21 cellular contexts compared by ENCODE assay signal in the genomic region with DNA sequence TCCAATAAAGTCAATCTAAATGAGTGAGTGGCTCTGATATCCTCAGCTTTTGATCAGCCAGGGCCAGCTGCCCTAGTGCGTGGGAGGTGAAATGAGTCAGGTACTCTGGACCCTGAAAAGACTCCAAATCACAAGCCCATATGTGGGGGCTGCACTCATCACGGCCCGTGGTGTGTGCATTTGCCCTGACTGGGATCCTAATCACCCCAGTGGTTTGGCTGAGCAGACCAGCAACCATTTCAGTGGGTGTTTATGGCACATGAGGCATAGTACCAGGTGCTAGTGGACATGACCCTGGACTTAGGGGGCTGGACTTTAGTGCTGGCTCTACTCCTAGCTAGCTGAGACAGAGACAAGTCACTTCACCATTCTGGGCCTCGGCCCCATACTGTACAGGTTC. TPM values are rescaled to one million over a fixed set of nuclear protein-coding genes. Genes with fewer than 3 reads are reported as not detected.
DNase-seq lines count a peak whose midpoint lies in the region; ATAC-seq and TF ChIP-seq lines count a peak whose summit lies in the region.
"Had no signal": no experiment of that assay in that cellular context is flagged by ENCODE, and none has a peak within 500 bp of the region (broad histone marks: within the 10 kb centered on the region; RNA-seq: fewer than 3 reads in every experiment).

No MANE protein-coding gene starts in this region.

- intact Hi-C loops in left lung (cut with DNase I), result no loop called here
- intact Hi-C loops in esophagus squamous epithelium (cut with DNase I), result no loop called here

- H3K36me3 ChIP-seq in CD4-positive, CD25-positive, alpha-beta regulatory T cell (ENCODE audit: control insufficient read depth, insufficient read depth, low read length), result no peaks in the 10 kb centered on the region
- H3K36me3 ChIP-seq in left lung, result no peaks in the 10 kb centered on the region
- H3K36me3 ChIP-seq in esophagus squamous epithelium, result no peaks in the 10 kb centered on the region
- H3K36me3 ChIP-seq: ovary, Peyer's patch, spleen had no signal

- H3K36me3 Mint-ChIP-seq in CD4-positive, CD25-positive, alpha-beta regulatory T cell, result peaks cover 5% of the 10 kb centered on the region
- H3K36me3 Mint-ChIP-seq: type B pancreatic cell had no signal

- peaks cover 13 to 75% (median 52%) of the 10 kb centered on the region in 4 donors for H3K4me1 Mint-ChIP-seq in CD4-positive, CD25-positive, alpha-beta regulatory T cell

- peaks cover 45% of the 10 kb centered on the region for H3K4me1 ChIP-seq in CD4-positive, CD25-positive, alpha-beta regulatory T cell (ENCODE audit: control insufficient read depth, insufficient read depth, low read length, poor library complexity, severe bottlenecking)
- H3K4me1 ChIP-seq in left lung, result peaks cover 0 to 6% of the 10 kb centered on the region in 2 donors
- no peaks in the 10 kb centered on the region for H3K4me1 ChIP-seq in esophagus squamous epithelium

- ATAC-seq in CD4-positive, CD25-positive, alpha-beta regulatory T cell (ENCODE audit: low read depth in 2 of 2), result no peak
- ATAC-seq in left lung (peak; percentile 33), HG03095 (IDR thresholded peaks at IDR 0.05; ENCODE audit: unreplicated experiment) (no peak), HG02759 (IDR thresholded peaks at IDR 0.05; ENCODE audit: unreplicated experiment) (no peak)

- no peak overlapping the region for H3K4me3 ChIP-seq in CD4-positive, CD25-positive, alpha-beta regulatory T cell (ENCODE audit: low read depth, low read length)
- H3K4me3 ChIP-seq in left lung (no peak overlapping the region), esophagus squamous epithelium (no peak overlapping the region)
- H3K4me3 ChIP-seq: ovary, Peyer's patch, spleen had no signal

- no peaks in the 10 kb centered on the region for H3K27me3 ChIP-seq in CD4-positive, CD25-positive, alpha-beta regulatory T cell (ENCODE audit: control insufficient read depth, insufficient read depth, low read length)
- H3K27me3 ChIP-seq in left lung (peaks cover 0 to 6% of the 10 kb centered on the region in 2 donors), esophagus squamous epithelium (peaks cover 0 to 12% (median 0%) of the 10 kb centered on the region in 4 donors)
- H3K27me3 ChIP-seq: ovary, Peyer's patch, spleen had no signal

- H3K27ac Mint-ChIP-seq in CD4-positive, CD25-positive, alpha-beta regulatory T cell, result peak overlapping the region in 2 of 3 donors; percentile 59 to 61
- H3K27ac Mint-ChIP-seq: activated B cell treated with CpG ODN at 0.5 μM for 24 hours, B cell, type B pancreatic cell had no signal

- H3K27ac ChIP-seq in CD4-positive, CD25-positive, alpha-beta regulatory T cell (ENCODE audit: insufficient read depth, low read length, poor library complexity, severe bottlenecking), result no peak overlapping the region
- no peak overlapping the region for H3K27ac ChIP-seq in left lung
- H3K27ac ChIP-seq in esophagus squamous epithelium, result no peak overlapping the region
- H3K27ac ChIP-seq: ovary had no signal

- TF ChIP-seq POLR2A in esophagus squamous epithelium (IDR thresholded peaks at IDR 0.05), result no peak

- WGBS in esophagus squamous epithelium, 2 donors, result 75 to 78% methylated on average over 4 of the region's 4 CpGs

- no peaks in the 10 kb centered on the region for H3K27me3 Mint-ChIP-seq in CD4-positive, CD25-positive, alpha-beta regulatory T cell
- H3K27me3 Mint-ChIP-seq: activated B cell treated with CpG ODN at 0.5 μM for 24 hours, B cell had no signal

- no peak for TF ChIP-seq CTCF in left lung (IDR thresholded peaks at IDR 0.05)
- TF ChIP-seq CTCF in esophagus squamous epithelium (IDR thresholded peaks at IDR 0.05), result no peak

- no peak for DNase-seq in CD4-positive, CD25-positive, alpha-beta regulatory T cell
- DNase-seq in Daoy (ENCODE audit: low read depth), result peak; percentile 10
- DNase-seq in activated T-cell treated with anti-CD3 and anti-CD28 coated beads, Interleukin-2, amount 50 U/mL, for 48 hours, result peak; percentile 51 to 55
- no peak for DNase-seq in left lung
- no peak for DNase-seq in KG1 (lab: John Stamatoyannopoulos, UW)
- no peak for DNase-seq in esophagus squamous epithelium (lab: John Stamatoyannopoulos, UW)
- DNase-seq: activated B cell treated with CpG ODN at 0.5 μM for 24 hours, DND-41, glutamatergic neuron, midbrain, NCI-H187, NCI-H526, ovary, Peyer's patch, spleen, SW 1271 had no signal

- no peaks in the 10 kb centered on the region for H3K9me3 ChIP-seq in CD4-positive, CD25-positive, alpha-beta regulatory T cell (ENCODE audit: control insufficient read depth in 2 of 2, low read length in 2 of 2)
- no peaks in the 10 kb centered on the region for H3K9me3 ChIP-seq in left lung
- H3K9me3 ChIP-seq in esophagus squamous epithelium, result no peaks in the 10 kb centered on the region
- H3K9me3 ChIP-seq: ovary, Peyer's patch, spleen had no signal

- H3K9me3 Mint-ChIP-seq in CD4-positive, CD25-positive, alpha-beta regulatory T cell, result peaks cover 0 to 1% (median 0%) of the 10 kb centered on the region in 7 donors
- H3K9me3 Mint-ChIP-seq: activated B cell treated with CpG ODN at 0.5 μM for 24 hours, type B pancreatic cell had no signal

- H3K4me3 Mint-ChIP-seq in CD4-positive, CD25-positive, alpha-beta regulatory T cell, result peak overlapping the region in 1 of 4 donors; percentile 18
- H3K4me3 Mint-ChIP-seq: activated B cell treated with CpG ODN at 0.5 μM for 24 hours, B cell, type B pancreatic cell had no signal

RNA-seq across cellular contexts. Expression of gene SCML4, which starts 39.4 kb away (rescaled TPM):
- total RNA-seq in CD4-positive, CD25-positive, alpha-beta regulatory T cell, result 33.2 TPM
- 10 to 100 TPM in 3 of 4 donors, 1 to 10 TPM in 1; 9.3 to 20.9 (median 15.9) TPM for polyA plus RNA-seq in CD4-positive, CD25-positive, alpha-beta regulatory T cell
- total RNA-seq in Daoy (2014; rRNA removed; shearing (Covaris generic)), result not detected in 2 replicates
- 1 to 10 TPM in 1 of 2 donors, under 1 TPM in 1; 0.99 to 2.2 TPM for total RNA-seq in left lung
- total RNA-seq in esophagus squamous epithelium, result 1 to 10 TPM in 2 of 4 donors, under 1 TPM in 1, not detected in 1; 0.44 to 5.7 (median 2.9) TPM
- total RNA-seq: endothelial cell of umbilical vein had no signal
- polyA plus RNA-seq: endothelial cell of umbilical vein had no signal

Comparison
In these comparisons a context has a peak if more than half of its experiments do, and no peak if none do; other contexts are left out.
1. DNase-seq: peak in Daoy (single experiment) and activated T-cell treated with anti-CD3 and anti-CD28 coated beads, Interleukin-2, amount 50 U/mL, for 48 hours (2 of 2); none in CD4-positive, CD25-positive, alpha-beta regulatory T cell (0 of 3), left lung (0 of 2), KG1 (single experiment) and esophagus squamous epithelium (single experiment).